ENCODE assay signal across 1 cellular context in genomic region chr7:24907311-24907886, GRCh38.
TF ChIP-seq lines count a peak whose summit lies in the region.

No MANE protein-coding gene starts in this region.

TF ChIP-seq in HCT116, 20 proteins besides CTCF, POLR2A, EP300 and RAD21 (continued from another document):
- no peak for TF ChIP-seq REST (IDR thresholded peaks at IDR 0.05; ENCODE audit: low read depth)
- TF ChIP-seq EZH2 (IDR thresholded peaks at IDR 0.05) = no peak
- TF ChIP-seq ATF3 (IDR thresholded peaks at IDR 0.05) = no peak; the same call in 1 of the 2 replicates
- peak; percentile 96 for TF ChIP-seq FOSL1 (IDR thresholded peaks at IDR 0.05; ENCODE audit: low read depth)
- peak; percentile 57 for TF ChIP-seq MAX (IDR thresholded peaks at IDR 0.05)
- no peak for TF ChIP-seq ZNF274 (IDR thresholded peaks at IDR 0.05; ENCODE audit: low read depth, low read length)
- no peak for TF ChIP-seq ZFX (IDR thresholded peaks at IDR 0.05)
- peak; percentile 96 for TF ChIP-seq JUND (IDR thresholded peaks at IDR 0.05)
